ENCODE assay signal across 16 cellular contexts in genomic region chr10:22333667-22334282, GRCh38. TPM values are rescaled to one million over a fixed set of nuclear protein-coding genes. Genes with fewer than 3 reads are reported as not detected.
DNase-seq lines count a peak whose midpoint lies in the region; ATAC-seq, FAIRE-seq and TF ChIP-seq lines count a peak whose summit lies in the region.
"Had no signal": no experiment of that assay in that cellular context is flagged by ENCODE, and none has a peak within 500 bp of the region (broad histone marks: within the 10 kb centered on the region; RNA-seq: fewer than 3 reads in every experiment).

No MANE protein-coding gene starts in this region.

- peaks cover 27% of the 10 kb centered on the region for H3K4me1 Mint-ChIP-seq in T-helper 1 cell treated with Interleukin-12 subunit alpha and Interleukin-12 subunit beta and Interleukin-4 antibody, amounts not matched to agents 30 μg/mL and 1 μg/mL, for 36 hours (ENCODE audit: low read depth)
- H3K4me1 Mint-ChIP-seq in osteocyte (ENCODE audit: unreplicated experiment): peaks cover 16% of the 10 kb centered on the region

- peaks cover 8% of the 10 kb centered on the region; the same call in 1 of the 2 replicates for H3K79me2 ChIP-seq in MM.1S (ENCODE audit: low read length)
- H3K79me2 ChIP-seq in endothelial cell of umbilical vein (ENCODE audit: control insufficient read depth, insufficient read depth, low read length): no peaks in the 10 kb centered on the region

- H3K9me3 ChIP-seq in MM.1S (replicated peaks; ENCODE audit: insufficient read depth, low read length): no peaks in the 10 kb centered on the region
- no peaks in the 10 kb centered on the region for H3K9me3 ChIP-seq in endothelial cell of umbilical vein (replicated peaks; ENCODE audit: control insufficient read depth, insufficient read depth, low read length)

- H3K27ac ChIP-seq in MM.1S (ENCODE audit: low read length) (peak overlapping the region; percentile 53; the same call in 1 of the 2 replicates), endothelial cell of umbilical vein (ENCODE audit: insufficient read depth, low read depth, low read length) (no peak overlapping the region)
- H3K27ac ChIP-seq: 22Rv1, tibial nerve had no signal

- DNase-seq in T-helper 1 cell (no peak), MM.1S (no peak), endothelial cell of umbilical vein (ENCODE audit: low read depth, low spot score) (no peak), osteocyte (ENCODE audit: extremely low spot score, unreplicated experiment) (no peak), hepatic stellate cell (ENCODE audit: low spot score) (no peak)
- no peak for DNase-seq in stimulated activated naive CD4-positive, alpha-beta T cell treated with Interleukin-2 at 50 U/mL for 16 hours (lab: John Stamatoyannopoulos, UW)
- DNase-seq: amniotic stem cell; KBM-7; NCI-H2227 treated with DMSO at 0.1 percent for 48 hours; RPMI8226; stimulated activated CD4-positive, alpha-beta T cell treated with anti-CD3 and anti-CD28 coated beads, Interleukin-4, amount 100 ng/mL, for 4 hours had no signal

- intact Hi-C loops in endothelial cell of umbilical vein (cut with micrococcal nuclease): no loop called here

- H3K4me2 ChIP-seq in MM.1S (ENCODE audit: low read depth, low read length) (peak overlapping the region; percentile 56; the same call in 1 of the 2 replicates), endothelial cell of umbilical vein (ENCODE audit: insufficient read depth, low read length) (peak overlapping the region; percentile 32)

- POLR2A ChIA-PET in endothelial cell of umbilical vein (lab: Charles Lee): no interaction called here

- H3K9me3 Mint-ChIP-seq in T-helper 1 cell treated with Interleukin-12 subunit alpha and Interleukin-12 subunit beta and Interleukin-4 antibody, amounts not matched to agents 30 μg/mL and 1 μg/mL, for 36 hours: peaks cover 4% of the 10 kb centered on the region
- H3K9me3 Mint-ChIP-seq in osteocyte (ENCODE audit: unreplicated experiment): peaks cover 4% of the 10 kb centered on the region

- no peaks in the 10 kb centered on the region for H4K20me1 ChIP-seq in MM.1S (ENCODE audit: insufficient read depth, low read length)
- H4K20me1 ChIP-seq in endothelial cell of umbilical vein (replicated peaks; ENCODE audit: control insufficient read depth, extremely low read depth, insufficient read depth, low read length): no peaks in the 10 kb centered on the region

- H3F3A ChIP-seq in MM.1S (ENCODE audit: insufficient read depth, low read length): peaks cover 10% of the 10 kb centered on the region

- peaks cover 40% of the 10 kb centered on the region for H3K27me3 Mint-ChIP-seq in T-helper 1 cell treated with Interleukin-12 subunit alpha and Interleukin-12 subunit beta and Interleukin-4 antibody, amounts not matched to agents 30 μg/mL and 1 μg/mL, for 36 hours (ENCODE audit: low read depth)
- peaks cover 52% of the 10 kb centered on the region for H3K27me3 Mint-ChIP-seq in osteocyte (ENCODE audit: unreplicated experiment)

- dilution Hi-C loops in endothelial cell of umbilical vein (cut with MboI; ENCODE audit: extremely low pct_ligation_motif_present, low sequenced_read_pairs): no loop called here

- peaks cover 20% of the 10 kb centered on the region for H3K36me3 Mint-ChIP-seq in T-helper 1 cell treated with Interleukin-12 subunit alpha and Interleukin-12 subunit beta and Interleukin-4 antibody, amounts not matched to agents 30 μg/mL and 1 μg/mL, for 36 hours (ENCODE audit: low read depth)
- peaks cover 19% of the 10 kb centered on the region for H3K36me3 Mint-ChIP-seq in osteocyte (ENCODE audit: unreplicated experiment)

- no peak overlapping the region for H3K4me3 ChIP-seq in MM.1S (ENCODE audit: low read length)
- no peak overlapping the region for H3K4me3 ChIP-seq in endothelial cell of umbilical vein (replicated peaks in 1 of 3; ENCODE audit: insufficient read depth in 1 of 3, low read depth in 1 of 3, low read length in 3 of 3)

- no peak overlapping the region for H3K9ac ChIP-seq in MM.1S (ENCODE audit: low read length)
- H3K9ac ChIP-seq in endothelial cell of umbilical vein (replicated peaks; ENCODE audit: extremely low read depth, insufficient read depth, low read length): no peak overlapping the region

- peak overlapping the region; percentile 86 for H3K27ac Mint-ChIP-seq in T-helper 1 cell treated with Interleukin-12 subunit alpha and Interleukin-12 subunit beta and Interleukin-4 antibody, amounts not matched to agents 30 μg/mL and 1 μg/mL, for 36 hours
- H3K27ac Mint-ChIP-seq in osteocyte (ENCODE audit: unreplicated experiment): no peak overlapping the region

- H3K27me3 ChIP-seq in MM.1S (replicated peaks; ENCODE audit: insufficient read depth, low read length): peaks cover 37% of the 10 kb centered on the region
- H3K27me3 ChIP-seq in endothelial cell of umbilical vein (ENCODE audit: control insufficient read depth in 2 of 2, insufficient read depth in 2 of 2, low read length in 2 of 2): peaks cover 46 to 56% of the 10 kb centered on the region in 2 experiments

- H3K9me2 ChIP-seq in MM.1S (replicated peaks; ENCODE audit: insufficient read depth, low read length): no peaks in the 10 kb centered on the region

- H3K9me1 ChIP-seq in endothelial cell of umbilical vein (replicated peaks; ENCODE audit: control insufficient read depth, extremely low read depth, insufficient read depth, low read length): no peaks in the 10 kb centered on the region

- no peak for FAIRE-seq in endothelial cell of umbilical vein (lab: Jason Lieb, UNC)

- no peak for ATAC-seq in GM19035 (IDR thresholded peaks at IDR 0.05; ENCODE audit: unreplicated experiment)

- TF ChIP-seq CTCF in MM.1S (IDR thresholded peaks at IDR 0.05; ENCODE audit: low read length) (no peak), endothelial cell of umbilical vein (IDR thresholded peaks at IDR 0.05; ENCODE audit: extremely low read depth in 1 of 2, insufficient read depth in 1 of 2, low read depth in 1 of 2, low read length in 2 of 2) (no peak), osteocyte (IDR thresholded peaks at IDR 0.05) (no peak)

- CTCF ChIA-PET in endothelial cell of umbilical vein (lab: Charles Lee): no interaction called here

- no TSS peak for BruUV-seq in endothelial cell of umbilical vein (replicated peaks; lab: Mats Ljungman, UMichigan)

- TF ChIP-seq POLR2A in endothelial cell of umbilical vein (IDR thresholded peaks at IDR 0.05; ENCODE audit: low read depth, low read length): no peak

- H3K36me3 ChIP-seq in MM.1S (replicated peaks; ENCODE audit: insufficient read depth, low read length) (peaks cover 9% of the 10 kb centered on the region; the same call in 1 of the 2 replicates), endothelial cell of umbilical vein (ENCODE audit: control insufficient read depth in 2 of 2, extremely low read depth in 1 of 2, insufficient read depth in 2 of 2, low read length in 2 of 2) (peaks cover 3 to 6% of the 10 kb centered on the region in 2 experiments)

- H3K4me3 Mint-ChIP-seq in T-helper 1 cell treated with Interleukin-12 subunit alpha and Interleukin-12 subunit beta and Interleukin-4 antibody, amounts not matched to agents 30 μg/mL and 1 μg/mL, for 36 hours: peak overlapping the region; percentile 80
- peak overlapping the region; percentile 47 for H3K4me3 Mint-ChIP-seq in osteocyte (ENCODE audit: unreplicated experiment)

- H3K4me1 ChIP-seq in MM.1S (ENCODE audit: low read length) (peaks cover 15% of the 10 kb centered on the region), endothelial cell of umbilical vein (ENCODE audit: control insufficient read depth, extremely low read depth, insufficient read depth, low read length) (peaks cover 11% of the 10 kb centered on the region)

- no peak overlapping the region for H2AFZ ChIP-seq in MM.1S (ENCODE audit: low read length)
- peak overlapping the region; percentile 79 for H2AFZ ChIP-seq in endothelial cell of umbilical vein (ENCODE audit: low read depth, low read length)

TF ChIP-seq in endothelial cell of umbilical vein, 7 proteins besides CTCF, POLR2A, EP300 and RAD21 (continues in another document):
- TF ChIP-seq EZH2 (IDR thresholded peaks at IDR 0.05; ENCODE audit: borderline replicate concordance, low read depth, low read length, severe bottlenecking) (no peak), GATA2 (IDR thresholded peaks at IDR 0.05; ENCODE audit: insufficient read depth, insufficient read length, low read depth, low read length) (no peak), MAX (IDR thresholded peaks at IDR 0.05; ENCODE audit: insufficient read depth, insufficient read length) (no peak)

RNA-seq across cellular contexts. Expression of gene SPAG6, which starts 11.5 kb away (rescaled TPM):
- total RNA-seq in endothelial cell of umbilical vein (not detected in 2 replicates), osteocyte (not detected in 2 replicates)
- not detected in 2 replicates for polyA plus RNA-seq in endothelial cell of umbilical vein
- not detected in 2 replicates for polyA plus RNA-seq in endothelial cell of umbilical vein (2011; cell fraction: cytosol; rRNA removed)
- not detected in 2 replicates for polyA plus RNA-seq in endothelial cell of umbilical vein (2011; cell fraction: nucleus; rRNA removed)
- 0.09 TPM in 1 of 2 replicates, not detected in the other for polyA plus RNA-seq in endothelial cell of umbilical vein (2012)
- not detected in 2 replicates for polyA minus RNA-seq in endothelial cell of umbilical vein
- not detected for polyA minus RNA-seq in endothelial cell of umbilical vein (2011; cell fraction: cytosol; rRNA and poly(A)+ RNA removed)
- polyA minus RNA-seq in endothelial cell of umbilical vein (2011; cell fraction: nucleus; rRNA and poly(A)+ RNA removed): not detected in 2 replicates
- total RNA-seq: omental fat pad, tibial nerve had no signal

RNA-seq across cellular contexts. Expression of gene BMI1, which starts 12.9 kb away (rescaled TPM):
- total RNA-seq in endothelial cell of umbilical vein (21.0 and 25.1 TPM in 2 replicates), osteocyte (41.7 and 48.5 TPM in 2 replicates)
- polyA plus RNA-seq in endothelial cell of umbilical vein: 12.0 and 13.0 TPM in 2 replicates
- 17.1 and 17.5 TPM in 2 replicates for polyA plus RNA-seq in endothelial cell of umbilical vein (2011; cell fraction: cytosol; rRNA removed)
- 31.3 and 34.0 TPM in 2 replicates for polyA plus RNA-seq in endothelial cell of umbilical vein (2011; cell fraction: nucleus; rRNA removed)
- polyA plus RNA-seq in endothelial cell of umbilical vein (2012): 34.3 and 45.3 TPM in 2 replicates
- polyA minus RNA-seq in endothelial cell of umbilical vein: 53.9 and 91.8 TPM in 2 replicates
- polyA minus RNA-seq in endothelial cell of umbilical vein (2011; cell fraction: cytosol; rRNA and poly(A)+ RNA removed): 21.7 TPM
- 11.4 and 17.4 TPM in 2 replicates for polyA minus RNA-seq in endothelial cell of umbilical vein (2011; cell fraction: nucleus; rRNA and poly(A)+ RNA removed)

RNA-seq across cellular contexts. Expression of gene COMMD3, which starts 17.6 kb away (rescaled TPM):
- total RNA-seq in endothelial cell of umbilical vein: 48.9 and 49.8 TPM in 2 replicates
- polyA plus RNA-seq in endothelial cell of umbilical vein: 21.0 and 22.5 TPM in 2 replicates
- 33.2 and 40.0 TPM in 2 replicates for polyA plus RNA-seq in endothelial cell of umbilical vein (2011; cell fraction: cytosol; rRNA removed)
- polyA plus RNA-seq in endothelial cell of umbilical vein (2011; cell fraction: nucleus; rRNA removed): 39.6 and 58.7 TPM in 2 replicates
- polyA plus RNA-seq in endothelial cell of umbilical vein (2012): 36.5 and 60.6 TPM in 2 replicates
- 6.3 and 10.6 TPM in 2 replicates for polyA minus RNA-seq in endothelial cell of umbilical vein
- polyA minus RNA-seq in endothelial cell of umbilical vein (2011; cell fraction: cytosol; rRNA and poly(A)+ RNA removed): 3.5 TPM
- polyA minus RNA-seq in endothelial cell of umbilical vein (2011; cell fraction: nucleus; rRNA and poly(A)+ RNA removed): 12.6 and 15.6 TPM in 2 replicates
- total RNA-seq in osteocyte: 69.1 and 69.6 TPM in 2 replicates
